In the genomic region with DNA sequence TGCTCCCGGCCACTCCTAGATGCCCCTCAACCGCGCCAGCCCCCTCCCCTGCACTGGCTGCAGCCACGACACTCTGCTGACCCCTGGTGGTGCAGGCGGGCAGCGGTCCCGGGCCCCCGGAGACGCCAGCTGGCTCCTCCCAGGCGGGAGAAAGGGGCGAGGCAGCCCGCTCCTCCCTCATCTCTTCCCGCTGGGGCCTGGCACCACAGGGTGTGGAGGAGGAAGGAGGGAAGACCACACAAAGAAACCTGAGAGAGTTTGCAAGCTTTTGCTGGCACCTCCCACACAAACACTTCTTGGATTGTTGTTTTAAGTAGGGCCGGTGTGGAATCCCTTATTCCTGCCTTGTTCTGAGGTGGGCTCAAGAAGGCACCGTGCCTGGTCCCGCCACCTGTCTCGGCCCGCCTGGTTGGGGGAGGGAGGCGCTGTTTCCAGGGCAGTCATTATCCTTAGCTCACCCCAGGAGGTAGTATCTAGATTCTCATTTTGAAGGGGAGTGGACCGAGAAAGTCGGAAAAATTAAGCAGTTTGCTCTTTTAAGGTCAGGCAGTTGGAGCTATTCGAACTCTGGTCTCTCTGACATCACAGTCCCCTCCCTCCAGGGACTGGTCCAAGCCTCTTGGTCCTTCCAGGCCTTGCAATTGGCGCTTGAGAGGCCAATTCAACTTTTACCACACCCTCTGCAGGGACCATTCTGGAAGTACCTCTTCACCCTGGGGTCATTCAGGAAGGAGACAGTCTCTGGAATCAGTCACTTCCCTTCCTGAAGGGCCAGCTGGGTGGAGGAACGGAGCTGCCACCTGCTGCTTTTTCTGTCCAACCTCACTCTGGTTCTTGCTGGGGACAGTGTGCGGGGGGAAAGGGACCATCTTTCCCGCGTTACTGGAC, we compare ENCODE assay signal across 8 cellular contexts. TPM values are rescaled to one million over a fixed set of nuclear protein-coding genes. Genes with fewer than 3 reads are reported as not detected.
A peak's percentile ranks its signal among the peaks of the same experiment; 100 is the strongest.
DNase-seq lines count a peak whose midpoint lies in the region; ATAC-seq lines count a peak whose summit lies in the region.

No MANE protein-coding gene starts in this region.

- peak overlapping the region; percentile 83 for H3K4me3 Mint-ChIP-seq in activated CD4-positive, alpha-beta T cell treated with anti-CD3 and anti-CD28 coated beads for 36 hours

- POLR2A ChIA-PET in activated CD4-positive, alpha-beta T cell treated with anti-CD3 and anti-CD28 coated beads for 36 hours (lab: Charles Lee): interaction anchor here (0.8 to 1.8 kb wide), 2 partner anchors 22 to 25 kb away, joined by 3 to 10 read pairs; no protein-coding TSS in a partner anchor

- DNase-seq in NCI-H510A treated with DMSO at 0.1 percent for 48 hours (lab: John Stamatoyannopoulos, UW) (peak; percentile 95), left colon (peak; percentile 89 to 93)
- peak; percentile 91 for DNase-seq in activated CD4-positive, alpha-beta T cell treated with anti-CD3 and anti-CD28 coated beads for 36 hours
- DNase-seq in stimulated activated CD4-positive, alpha-beta T cell treated with anti-CD3 and anti-CD28 coated beads, Interleukin-1b, Interleukin-23, amount 100 ng/mL, for 4 hours (ENCODE audit: low read depth in 2 of 2): peak; percentile 70 to 83

- CTCF ChIA-PET in activated CD4-positive, alpha-beta T cell treated with anti-CD3 and anti-CD28 coated beads for 36 hours (lab: Charles Lee): interaction anchor here (0.6 to 5.0 kb wide), 19 partner anchors 9 to 665 kb away, joined by 3 to 79 read pairs (median 3); partner anchors contain the start of genes ABHD15, SSH2 and TP53I13

- intact Hi-C loops in activated CD4-positive, alpha-beta T cell treated with anti-CD3 and anti-CD28 coated beads for 36 hours (cut with DNase I, micrococcal nuclease): loop anchor here (1.0 to 2.0 kb wide), 4 partner anchors 12 to 298 kb away; partner anchors contain the start of genes NUFIP2 (in 1 of the 2) and TAOK1 (in 1 of the 2)
- intact Hi-C loops in left colon (cut with DNase I, micrococcal nuclease): no loop called here

- ATAC-seq in HG02642 (IDR thresholded peaks at IDR 0.05; ENCODE audit: poor library complexity, unreplicated experiment) (peak; percentile 27), left colon (peak; percentile 76), GM18870 (IDR thresholded peaks at IDR 0.05; ENCODE audit: unreplicated experiment) (no peak)
- peak; percentile 45 for ATAC-seq in activated CD4-positive, alpha-beta T cell treated with anti-CD3 and anti-CD28 coated beads for 36 hours

- H3K9me3 Mint-ChIP-seq in activated CD4-positive, alpha-beta T cell treated with anti-CD3 and anti-CD28 coated beads for 36 hours (ENCODE audit: low read depth): no peaks in the 10 kb centered on the region

- H3K36me3 ChIP-seq in BLaER1 treated with 17β-estradiol and CSF1 and Interleukin-3, amounts not matched to agents 10 nM and 100 nM: peaks cover 0 to 6% (median 0%) of the 10 kb centered on the region in 11 experiments; a peak in 2 of 22 replicates

- no peaks in the 10 kb centered on the region for H3K9me3 ChIP-seq in BLaER1 treated with 17β-estradiol and CSF1 and Interleukin-3, amounts not matched to agents 10 nM and 100 nM (replicated peaks in 1 of 11)

- peaks cover 46% of the 10 kb centered on the region for H3K4me1 Mint-ChIP-seq in activated CD4-positive, alpha-beta T cell treated with anti-CD3 and anti-CD28 coated beads for 36 hours

- H3K9ac ChIP-seq in BLaER1 treated with 17β-estradiol and CSF1 and Interleukin-3, amounts not matched to agents 10 nM and 100 nM: peak overlapping the region in 9 of 11 experiments; percentile 82 to 93 (median 87); a peak in 18 of 22 replicates

- H3K4me1 ChIP-seq in BLaER1 treated with 17β-estradiol and CSF1 and Interleukin-3, amounts not matched to agents 10 nM and 100 nM: peaks cover 73 to 79% (median 75%) of the 10 kb centered on the region in 10 experiments

- H3K4me2 ChIP-seq in BLaER1 treated with 17β-estradiol and CSF1 and Interleukin-3, amounts not matched to agents 10 nM and 100 nM: peak overlapping the region; percentile 93 to 100 (median 99)

- peaks cover 5% of the 10 kb centered on the region for H3K36me3 Mint-ChIP-seq in activated CD4-positive, alpha-beta T cell treated with anti-CD3 and anti-CD28 coated beads for 36 hours (ENCODE audit: low read depth)

- H3K4me3 ChIP-seq in BLaER1 treated with 17β-estradiol and CSF1 and Interleukin-3, amounts not matched to agents 10 nM and 100 nM: peak overlapping the region; percentile 81 to 95 (median 90)

- no peaks in the 10 kb centered on the region for H3K27me3 ChIP-seq in BLaER1 treated with 17β-estradiol and CSF1 and Interleukin-3, amounts not matched to agents 10 nM and 100 nM

- H3K27me3 Mint-ChIP-seq in activated CD4-positive, alpha-beta T cell treated with anti-CD3 and anti-CD28 coated beads for 36 hours: no peaks in the 10 kb centered on the region

- H3K27ac Mint-ChIP-seq in activated CD4-positive, alpha-beta T cell treated with anti-CD3 and anti-CD28 coated beads for 36 hours: peak overlapping the region; percentile 79

- peaks cover 8 to 61% (median 51%) of the 10 kb centered on the region in 11 experiments; a peak in 21 of 22 replicates for H4K20me1 ChIP-seq in BLaER1 treated with 17β-estradiol and CSF1 and Interleukin-3, amounts not matched to agents 10 nM and 100 nM

- H3K27ac ChIP-seq in BLaER1 treated with 17β-estradiol and CSF1 and Interleukin-3, amounts not matched to agents 10 nM and 100 nM: peak overlapping the region in 9 of 11 experiments; percentile 84 to 91 (median 85); a peak in 18 of 22 replicates
- peak overlapping the region; percentile 92 for H3K27ac ChIP-seq in cingulate gyrus (ENCODE audit: low read depth, low read length)

RNA-seq across cellular contexts. Expression of gene ANKRD13B, which starts 1.0 kb away (rescaled TPM):
- 10 to 100 TPM; 17.3 to 20.2 TPM for total RNA-seq in activated CD4-positive, alpha-beta T cell treated with anti-CD3 and anti-CD28 coated beads for 36 hours
- total RNA-seq in left colon: 1 to 10 TPM; 3.8 to 4.1 TPM

RNA-seq across cellular contexts. Expression of gene GIT1, which starts 2.5 kb away (rescaled TPM):
- 10 to 100 TPM; 60.5 to 74.1 TPM for total RNA-seq in activated CD4-positive, alpha-beta T cell treated with anti-CD3 and anti-CD28 coated beads for 36 hours
- total RNA-seq in left colon: 10 to 100 TPM; 30.8 to 33.2 TPM

RNA-seq across cellular contexts. Expression of gene TP53I13, which starts 23.5 kb away (rescaled TPM):
- 10 to 100 TPM; 37.7 to 41.5 TPM for total RNA-seq in activated CD4-positive, alpha-beta T cell treated with anti-CD3 and anti-CD28 coated beads for 36 hours
- 10 to 100 TPM; 58.3 to 62.7 TPM for total RNA-seq in left colon

RNA-seq across cellular contexts. Expression of gene ABHD15, which starts 25.1 kb away (rescaled TPM):
- total RNA-seq in activated CD4-positive, alpha-beta T cell treated with anti-CD3 and anti-CD28 coated beads for 36 hours: 1 to 10 TPM; 7.2 to 8.6 TPM
- 10 to 100 TPM; 19.5 to 24.0 TPM for total RNA-seq in left colon

RNA-seq across cellular contexts. Expression of gene CORO6, which starts 30.7 kb away (rescaled TPM):
- 10 to 100 TPM; 13.9 to 14.2 TPM for total RNA-seq in activated CD4-positive, alpha-beta T cell treated with anti-CD3 and anti-CD28 coated beads for 36 hours
- total RNA-seq in left colon: 1 to 10 TPM; 2.9 to 4.4 TPM

Comparison
In these comparisons a context has a peak if more than half of its experiments do, and no peak if none do; other contexts are left out.
1. intact Hi-C loops: an anchor here in activated CD4-positive, alpha-beta T cell treated with anti-CD3 and anti-CD28 coated beads for 36 hours (1.0 to 2.0 kb wide); none called in left colon.